Comparison of ENCODE assay signal across 38 cellular contexts in genomic region chr21:18060402-18060801, GRCh38.
"Had no signal": no experiment of that assay in that cellular context is flagged by ENCODE, and none has a peak within 500 bp of the region (broad histone marks: within the 10 kb centered on the region; RNA-seq: fewer than 3 reads in every experiment).

No MANE protein-coding gene starts in this region.

- H3K27ac ChIP-seq: ascending aorta, cardiac muscle cell, VCaP had no signal

- H3K4me3 ChIP-seq: ascending aorta, cardiac muscle cell had no signal

- H3K27ac Mint-ChIP-seq: activated CD4-positive, alpha-beta memory T cell treated with anti-CD3 and anti-CD28 coated beads, Interleukin-2, amount 10 ng/mL, durations not matched to agents 7 days and 5 days; activated CD4-positive, alpha-beta T cell treated with anti-CD3 and anti-CD28 coated beads for 36 hours; activated CD4-positive, alpha-beta T cell treated with anti-CD3 and anti-CD28 coated beads, Interleukin-2, amount 10 ng/mL, durations not matched to agents 7 days and 5 days; activated CD8-positive, alpha-beta memory T cell treated with anti-CD3 and anti-CD28 coated beads, Interleukin-2, amount 10 ng/mL, durations not matched to agents 7 days and 5 days; activated CD8-positive, alpha-beta T cell treated with anti-CD3 and anti-CD28 coated beads, Interleukin-2, amount 10 ng/mL, durations not matched to agents 7 days and 5 days; activated naive CD4-positive, alpha-beta T cell treated with anti-CD3 and anti-CD28 coated beads, Interleukin-2, amount 10 ng/mL, durations not matched to agents 7 days and 5 days; activated naive CD4-positive, alpha-beta T cell treated with anti-CD3 and anti-CD28 coated beads, Interleukin-2, amount 50 U/mL, for 24 hours; activated naive CD8-positive, alpha-beta T cell; activated naive CD8-positive, alpha-beta T cell treated with anti-CD3 and anti-CD28 coated beads, Interleukin-2, amount 10 ng/mL, durations not matched to agents 7 days and 5 days; activated naive CD8-positive, alpha-beta T cell treated with anti-CD3 and anti-CD28 coated beads, Interleukin-2, amount 50 U/mL, for 24 hours; activated T-cell treated with anti-CD3 and anti-CD28 coated beads, Interleukin-2, amount 50 U/mL, for 24 hours; activated T-helper 2 cell treated with anti-CD3 and anti-CD28 coated beads, Interferon-gamma antibody, Interleukin-2, Interleukin-4, amounts not matched to agents 10 μg/mL and 5 μg/mL and 100 μg/mL, durations not matched to agents 14 hours and 24 hours and 36 hours; brain; T-helper 1 cell treated with Interleukin-12 subunit alpha and Interleukin-12 subunit beta and Interleukin-4 antibody, amounts not matched to agents 30 μg/mL and 1 μg/mL, for 36 hours; T-helper 2 cell treated with Interferon-gamma antibody and Interleukin-4, amounts not matched to agents 5 μg/mL and 100 μg/mL, for 36 hours had no signal

- ATAC-seq: activated CD4-positive, alpha-beta T cell treated with anti-CD3 and anti-CD28 coated beads for 36 hours; activated CD4-positive, CD25-positive, alpha-beta regulatory T cell treated with anti-CD3 and anti-CD28 coated beads, Interleukin-2, amount 50 U/mL, for 24 hours; activated CD8-positive, alpha-beta memory T cell treated with anti-CD3 and anti-CD28 coated beads, Interleukin-2, amount 10 ng/mL, durations not matched to agents 7 days and 5 days; activated CD8-positive, alpha-beta T cell treated with anti-CD3 and anti-CD28 coated beads, Interleukin-2, amount 10 ng/mL, durations not matched to agents 7 days and 5 days; activated naive CD8-positive, alpha-beta T cell treated with anti-CD3 and anti-CD28 coated beads, Interleukin-2, amount 50 U/mL, for 24 hours had no signal

- H3K36me3 Mint-ChIP-seq: activated CD8-positive, alpha-beta memory T cell treated with anti-CD3 and anti-CD28 coated beads, Interleukin-2, amount 10 ng/mL, durations not matched to agents 7 days and 5 days; activated naive CD4-positive, alpha-beta T cell treated with anti-CD3 and anti-CD28 coated beads, Interleukin-2, amount 10 ng/mL, durations not matched to agents 7 days and 5 days; activated naive CD4-positive, alpha-beta T cell treated with anti-CD3 and anti-CD28 coated beads, Interleukin-2, amount 50 U/mL, for 24 hours; activated naive CD8-positive, alpha-beta T cell; activated naive CD8-positive, alpha-beta T cell treated with anti-CD3 and anti-CD28 coated beads, Interleukin-2, amount 10 ng/mL, durations not matched to agents 7 days and 5 days; brain had no signal

- H3K27me3 Mint-ChIP-seq: activated CD4-positive, alpha-beta memory T cell treated with anti-CD3 and anti-CD28 coated beads, Interleukin-2, amount 10 ng/mL, durations not matched to agents 7 days and 5 days; activated CD4-positive, alpha-beta T cell treated with anti-CD3 and anti-CD28 coated beads for 36 hours; activated CD4-positive, alpha-beta T cell treated with anti-CD3 and anti-CD28 coated beads, Interleukin-2, amount 10 ng/mL, durations not matched to agents 7 days and 5 days; activated CD8-positive, alpha-beta memory T cell treated with anti-CD3 and anti-CD28 coated beads, Interleukin-2, amount 10 ng/mL, durations not matched to agents 7 days and 5 days; activated naive CD4-positive, alpha-beta T cell treated with anti-CD3 and anti-CD28 coated beads, Interleukin-2, amount 10 ng/mL, durations not matched to agents 7 days and 5 days; activated naive CD4-positive, alpha-beta T cell treated with anti-CD3 and anti-CD28 coated beads, Interleukin-2, amount 50 U/mL, for 24 hours; activated naive CD8-positive, alpha-beta T cell treated with anti-CD3 and anti-CD28 coated beads, Interleukin-2, amount 50 U/mL, for 24 hours; activated T-cell treated with anti-CD3 and anti-CD28 coated beads, Interleukin-2, amount 50 U/mL, for 24 hours; central memory CD8-positive, alpha-beta T cell had no signal

- H3K4me1 Mint-ChIP-seq: activated CD4-positive, alpha-beta memory T cell treated with anti-CD3 and anti-CD28 coated beads, Interleukin-2, amount 10 ng/mL, durations not matched to agents 7 days and 5 days; activated CD4-positive, alpha-beta T cell treated with anti-CD3 and anti-CD28 coated beads for 36 hours; activated CD4-positive, alpha-beta T cell treated with anti-CD3 and anti-CD28 coated beads, Interleukin-2, amount 10 ng/mL, durations not matched to agents 7 days and 5 days; activated CD8-positive, alpha-beta memory T cell treated with anti-CD3 and anti-CD28 coated beads, Interleukin-2, amount 10 ng/mL, durations not matched to agents 7 days and 5 days; activated naive CD4-positive, alpha-beta T cell treated with anti-CD3 and anti-CD28 coated beads, Interleukin-2, amount 10 ng/mL, durations not matched to agents 7 days and 5 days; activated naive CD4-positive, alpha-beta T cell treated with anti-CD3 and anti-CD28 coated beads, Interleukin-2, amount 50 U/mL, for 24 hours; activated naive CD8-positive, alpha-beta T cell treated with anti-CD3 and anti-CD28 coated beads, Interleukin-2, amount 10 ng/mL, durations not matched to agents 7 days and 5 days; activated naive CD8-positive, alpha-beta T cell treated with anti-CD3 and anti-CD28 coated beads, Interleukin-2, amount 50 U/mL, for 24 hours; brain; central memory CD8-positive, alpha-beta T cell had no signal

- H3K4me3 Mint-ChIP-seq: activated CD4-positive, alpha-beta memory T cell treated with anti-CD3 and anti-CD28 coated beads, Interleukin-2, amount 10 ng/mL, durations not matched to agents 7 days and 5 days; activated CD4-positive, alpha-beta T cell treated with anti-CD3 and anti-CD28 coated beads for 36 hours; activated CD4-positive, alpha-beta T cell treated with anti-CD3 and anti-CD28 coated beads, Interleukin-2, amount 10 ng/mL, durations not matched to agents 7 days and 5 days; activated CD8-positive, alpha-beta memory T cell treated with anti-CD3 and anti-CD28 coated beads, Interleukin-2, amount 10 ng/mL, durations not matched to agents 7 days and 5 days; activated CD8-positive, alpha-beta T cell treated with anti-CD3 and anti-CD28 coated beads, Interleukin-2, amount 10 ng/mL, durations not matched to agents 7 days and 5 days; activated naive CD4-positive, alpha-beta T cell treated with anti-CD3 and anti-CD28 coated beads, Interleukin-2, amount 10 ng/mL, durations not matched to agents 7 days and 5 days; activated naive CD4-positive, alpha-beta T cell treated with anti-CD3 and anti-CD28 coated beads, Interleukin-2, amount 50 U/mL, for 24 hours; activated naive CD8-positive, alpha-beta T cell; activated naive CD8-positive, alpha-beta T cell treated with anti-CD3 and anti-CD28 coated beads, Interleukin-2, amount 10 ng/mL, durations not matched to agents 7 days and 5 days; activated naive CD8-positive, alpha-beta T cell treated with anti-CD3 and anti-CD28 coated beads, Interleukin-2, amount 50 U/mL, for 24 hours; activated T-cell treated with anti-CD3 and anti-CD28 coated beads, Interleukin-2, amount 50 U/mL, for 24 hours; brain; central memory CD8-positive, alpha-beta T cell; T-helper 1 cell treated with Interleukin-12 subunit alpha and Interleukin-12 subunit beta and Interleukin-4 antibody, amounts not matched to agents 30 μg/mL and 1 μg/mL, for 36 hours; T-helper 2 cell treated with Interferon-gamma antibody and Interleukin-4, amounts not matched to agents 5 μg/mL and 100 μg/mL, for 36 hours had no signal

- FAIRE-seq: bronchial epithelial cell, TTC549 had no signal

- H3K9me3 Mint-ChIP-seq: activated naive CD4-positive, alpha-beta T cell treated with anti-CD3 and anti-CD28 coated beads, Interleukin-2, amount 50 U/mL, for 24 hours; activated naive CD8-positive, alpha-beta T cell treated with anti-CD3 and anti-CD28 coated beads, Interleukin-2, amount 10 ng/mL, durations not matched to agents 7 days and 5 days had no signal

- DNase-seq: activated CD4-positive, alpha-beta memory T cell treated with anti-CD3 and anti-CD28 coated beads, Interleukin-2, amount 10 ng/mL, durations not matched to agents 7 days and 5 days; activated CD4-positive, alpha-beta T cell treated with anti-CD3 and anti-CD28 coated beads for 1 hour; activated CD4-positive, alpha-beta T cell treated with anti-CD3 and anti-CD28 coated beads for 36 hours; activated CD4-positive, alpha-beta T cell treated with anti-CD3 and anti-CD28 coated beads for 48 hours; activated CD4-positive, alpha-beta T cell treated with anti-CD3 and anti-CD28 coated beads, Interleukin-2, amount 10 ng/mL, durations not matched to agents 7 days and 5 days; activated CD4-positive, alpha-beta T cell treated with anti-CD3 and anti-CD28 coated beads, Interleukin-2, amount 50 U/mL, for 48 hours; activated CD4-positive, CD25-positive, alpha-beta regulatory T cell; activated CD8-positive, alpha-beta memory T cell treated with anti-CD3 and anti-CD28 coated beads for 24 hours; activated CD8-positive, alpha-beta memory T cell treated with anti-CD3 and anti-CD28 coated beads, Interleukin-2, amount 10 ng/mL, durations not matched to agents 7 days and 5 days; activated CD8-positive, alpha-beta memory T cell treated with anti-CD3 and anti-CD28 coated beads, Interleukin-2, amount 50 U/mL, for 48 hours; activated CD8-positive, alpha-beta T cell treated with anti-CD3 and anti-CD28 coated beads, Interleukin-2, amount 10 ng/mL, durations not matched to agents 7 days and 5 days; activated effector memory CD4-positive, alpha-beta T cell treated with Interleukin-2 at 50 U/mL for 16 hours; activated gamma-delta T cell; activated naive CD4-positive, alpha-beta T cell treated with anti-CD3 and anti-CD28 coated beads, Interleukin-2, amount 10 ng/mL, durations not matched to agents 7 days and 5 days; activated naive CD4-positive, alpha-beta T cell treated with Interleukin-2 at 50 U/mL for 16 hours; activated naive CD8-positive, alpha-beta T cell treated with anti-CD3 and anti-CD28 coated beads, Interleukin-2, amount 10 ng/mL, durations not matched to agents 7 days and 5 days; activated naive CD8-positive, alpha-beta T cell treated with anti-CD3 and anti-CD28 coated beads, Interleukin-2, amount 50 U/mL, for 24 hours; activated T-cell treated with anti-CD3 and anti-CD28 coated beads, Interleukin-2, amount 50 U/mL, for 24 hours; activated T-cell treated with anti-CD3 and anti-CD28 coated beads, Interleukin-2, amount 50 U/mL, for 48 hours; amygdala; anterior cingulate cortex; cerebellar nuclear complex; T-helper 1 cell; T-helper 2 cell; T-helper 9 cell had no signal

- H3K9me3 ChIP-seq: ascending aorta had no signal

- H3K27me3 ChIP-seq: ascending aorta, cardiac muscle cell had no signal

- H3K36me3 ChIP-seq: ascending aorta, cardiac muscle cell had no signal

- H3K4me1 ChIP-seq: ascending aorta had no signal
